8 cellular contexts compared by ENCODE assay signal in genomic region chr18:41096504-41096903, GRCh38.
A peak's percentile ranks its signal among the peaks of the same experiment; 100 is the strongest.
DNase-seq lines count a peak whose midpoint lies in the region; ATAC-seq and TF ChIP-seq lines count a peak whose summit lies in the region.

No MANE protein-coding gene starts in this region.

- H3K36me3 ChIP-seq in neuronal stem cell (replicated peaks in 1 of 2; ENCODE audit: control insufficient read depth in 2 of 2, insufficient read depth in 2 of 2, low read length in 2 of 2) (no peaks in the 10 kb centered on the region), tibial nerve (no peaks in the 10 kb centered on the region)

- DNase-seq in H4 (ENCODE audit: low spot score) (peak; percentile 53), NCI-H2227 (lab: John Stamatoyannopoulos, UW; ENCODE audit: unreplicated experiment) (peak; percentile 59), astrocyte of the hippocampus (ENCODE audit: low read depth, low spot score) (peak; percentile 76), neuronal stem cell (ENCODE audit: low spot score) (peak; percentile 2), medulla oblongata (ENCODE audit: extremely low spot score) (no peak), tibial nerve (ENCODE audit: low spot score in 2 of 2) (no peak), left lobe of liver (ENCODE audit: low spot score) (no peak)

- no peak overlapping the region for H3K14ac ChIP-seq in neuronal stem cell (ENCODE audit: low read length)

- H3K79me1 ChIP-seq in neuronal stem cell (ENCODE audit: low read depth, low read length): no peaks in the 10 kb centered on the region

- no peak overlapping the region for H2BK120ac ChIP-seq in neuronal stem cell (ENCODE audit: low read depth, low read length)

- no peak overlapping the region for H3K9ac ChIP-seq in neuronal stem cell (ENCODE audit: low read depth, low read length, poor library complexity)

- H3K4me1 ChIP-seq in neuronal stem cell (ENCODE audit: control insufficient read depth in 2 of 2, insufficient read depth in 1 of 2, low read depth in 1 of 2, low read length in 2 of 2) (peaks cover 0 to 2% of the 10 kb centered on the region in 2 donors), tibial nerve (no peaks in the 10 kb centered on the region)

- H4K8ac ChIP-seq in neuronal stem cell (ENCODE audit: low read depth, low read length): no peak overlapping the region

- H4K91ac ChIP-seq in neuronal stem cell (ENCODE audit: low read depth, low read length, poor library complexity): no peak overlapping the region

- no peak overlapping the region for H2AFZ ChIP-seq in neuronal stem cell (ENCODE audit: low read length)

- H3K9me3 ChIP-seq in neuronal stem cell (replicated peaks in 1 of 2; ENCODE audit: control insufficient read depth in 2 of 2, insufficient read depth in 1 of 2, low read depth in 1 of 2, low read length in 2 of 2) (no peaks in the 10 kb centered on the region), tibial nerve (no peaks in the 10 kb centered on the region)

- WGBS in neuronal stem cell (ENCODE audit: extremely low coverage in 2 of 2, insufficient read length in 2 of 2, insufficient replicate concordance in 1 of 2), 2 donors: no CpG with 5 or more reads among the region's 5 CpGs
- 38 to 40% methylated on average over 5 of the region's 5 CpGs for WGBS in tibial nerve, 2 donors

- no peak overlapping the region for H3K18ac ChIP-seq in neuronal stem cell (ENCODE audit: low read length)

- no peak overlapping the region for H3K4ac ChIP-seq in neuronal stem cell (ENCODE audit: low read length)

- H3K27ac ChIP-seq in neuronal stem cell (replicated peaks; ENCODE audit: low read length) (no peak overlapping the region), tibial nerve (no peak overlapping the region)

- no peak for ATAC-seq in left lobe of liver
- no peak for ATAC-seq in HG03342 (IDR thresholded peaks at IDR 0.05; ENCODE audit: unreplicated experiment)

- H3K4me3 ChIP-seq in neuronal stem cell (ENCODE audit: low read length in 2 of 2) (no peak overlapping the region), tibial nerve (no peak overlapping the region)

- H2AK5ac ChIP-seq in neuronal stem cell (ENCODE audit: low read depth, low read length): no peak overlapping the region

- H2BK12ac ChIP-seq in neuronal stem cell (ENCODE audit: low read length): no peak overlapping the region

- H2BK15ac ChIP-seq in neuronal stem cell (ENCODE audit: low read length): no peak overlapping the region

- no peak for TF ChIP-seq CTCF in tibial nerve (IDR thresholded peaks at IDR 0.05)

- TF ChIP-seq EP300 in tibial nerve (IDR thresholded peaks at IDR 0.05): no peak

- H3K27me3 ChIP-seq in neuronal stem cell (ENCODE audit: control insufficient read depth in 3 of 3, insufficient read depth in 3 of 3, low read depth in 1 of 3, low read length in 3 of 3): no peaks in the 10 kb centered on the region
- no peaks in the 10 kb centered on the region for H3K27me3 ChIP-seq in tibial nerve

- no peak overlapping the region for H3K4me2 ChIP-seq in neuronal stem cell (ENCODE audit: insufficient read depth, low read length, poor library complexity, severe bottlenecking)

- no peak overlapping the region for H3K23ac ChIP-seq in neuronal stem cell (ENCODE audit: low read depth, low read length, poor library complexity)

- H2BK5ac ChIP-seq in neuronal stem cell (ENCODE audit: low read length): no peak overlapping the region

- no peak for TF ChIP-seq POLR2A in tibial nerve (IDR thresholded peaks at IDR 0.05)

Comparison
In these comparisons a context has a peak if more than half of its experiments do, and no peak if none do; other contexts are left out.
1. DNase-seq: peak in H4 (single experiment), NCI-H2227 (single experiment), astrocyte of the hippocampus (single experiment) and neuronal stem cell (single experiment); none in medulla oblongata (single experiment), tibial nerve (0 of 2) and left lobe of liver (single experiment).